ENCODE assay signal across 20 cellular contexts in the genomic region with DNA sequence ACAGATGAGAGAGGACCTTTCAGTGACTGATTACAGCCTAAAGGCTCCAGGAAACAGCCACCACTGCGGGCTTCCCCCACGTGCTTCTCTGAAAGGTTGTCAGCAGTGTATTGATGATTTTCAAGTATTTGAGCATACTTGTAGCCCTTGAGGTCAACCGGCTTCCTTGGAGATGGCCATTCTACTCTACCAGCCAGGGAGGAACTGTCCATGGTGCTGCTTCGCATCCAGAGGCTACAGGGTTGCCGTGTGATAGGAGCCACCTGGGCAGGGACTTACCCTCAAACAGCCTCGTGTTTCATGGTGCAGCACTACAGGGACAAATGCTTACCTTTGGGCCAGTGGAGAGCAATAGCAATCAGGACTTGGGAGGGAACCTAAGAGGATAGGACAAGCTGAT.
DNase-seq lines count a peak whose midpoint lies in the region; ATAC-seq, FAIRE-seq and TF ChIP-seq lines count a peak whose summit lies in the region.
"Had no signal": no experiment of that assay in that cellular context is flagged by ENCODE, and none has a peak within 500 bp of the region (broad histone marks: within the 10 kb centered on the region; RNA-seq: fewer than 3 reads in every experiment).

No MANE protein-coding gene starts in this region.

- H3K4me3 Mint-ChIP-seq in endodermal cell: no peak overlapping the region
- H3K4me3 Mint-ChIP-seq: CD8-positive, alpha-beta T cell; memory B cell; T-helper 1 cell treated with Interleukin-12 subunit alpha and Interleukin-12 subunit beta and Interleukin-4 antibody, amounts not matched to agents 30 μg/mL and 1 μg/mL, for 36 hours had no signal

- WGBS in endodermal cell (ENCODE audit: insufficient coverage in 1 of 2, insufficient read length in 1 of 2), 2 experiments: 52 to 55% methylated on average over 3 to 6 of the region's 6 CpGs

- H3K9ac ChIP-seq in NT2/D1 (ENCODE audit: insufficient read length, low read depth) (no peak overlapping the region), endodermal cell (ENCODE audit: extremely low read depth, low read length, poor library complexity, severe bottlenecking) (no peak overlapping the region)

- no peak for ATAC-seq in GM18909 (IDR thresholded peaks at IDR 0.05; ENCODE audit: poor library complexity, unreplicated experiment)
- ATAC-seq: CD8-positive, alpha-beta T cell had no signal

- no peak for TF ChIP-seq CTCF in endodermal cell (conservative IDR thresholded peaks at IDR 0.05)

- FAIRE-seq in urothelium cell line (lab: Jason Lieb, UNC): no peak
- FAIRE-seq: GM12892 had no signal

- H3K27me3 ChIP-seq in NT2/D1 (ENCODE audit: insufficient read depth, insufficient read length): no peaks in the 10 kb centered on the region
- no peaks in the 10 kb centered on the region for H3K27me3 ChIP-seq in endodermal cell (ENCODE audit: control insufficient read depth, insufficient read depth, low read length, poor library complexity, severe bottlenecking)
- H3K27me3 ChIP-seq: MG63, sigmoid colon had no signal

- no peak overlapping the region for H3K27ac ChIP-seq in endodermal cell (ENCODE audit: low read depth, low read length)
- H3K27ac ChIP-seq: sigmoid colon had no signal

- H3K4me1 Mint-ChIP-seq in endodermal cell: no peaks in the 10 kb centered on the region
- H3K4me1 Mint-ChIP-seq: memory B cell had no signal

- H3K27me3 Mint-ChIP-seq in endodermal cell (ENCODE audit: insufficient read depth): no peaks in the 10 kb centered on the region
- H3K27me3 Mint-ChIP-seq: memory B cell had no signal

- H3K27ac Mint-ChIP-seq in endodermal cell: no peak overlapping the region
- H3K27ac Mint-ChIP-seq: CD8-positive, alpha-beta T cell; memory B cell; T-helper 1 cell treated with Interleukin-12 subunit alpha and Interleukin-12 subunit beta and Interleukin-4 antibody, amounts not matched to agents 30 μg/mL and 1 μg/mL, for 36 hours had no signal

- H3K36me3 Mint-ChIP-seq in endodermal cell (ENCODE audit: low read depth): no peaks in the 10 kb centered on the region
- H3K36me3 Mint-ChIP-seq: CD8-positive, alpha-beta T cell; memory B cell had no signal

- no peaks in the 10 kb centered on the region for H3K4me1 ChIP-seq in NT2/D1 (ENCODE audit: insufficient read depth, insufficient read length)
- H3K4me1 ChIP-seq in endodermal cell (ENCODE audit: control insufficient read depth, insufficient read depth, low read length): no peaks in the 10 kb centered on the region
- H3K4me1 ChIP-seq: sigmoid colon had no signal

- peak; percentile 4 for DNase-seq in stimulated activated CD4-positive, alpha-beta T cell treated with anti-CD3 and anti-CD28 coated beads, Interleukin-15, amount 100 ng/mL, for 24 hours
- no peak for DNase-seq in stimulated activated CD4-positive, alpha-beta T cell treated with anti-CD3 and anti-CD28 coated beads, Interleukin-4, amount 100 ng/mL, for 4 hours
- peak; percentile 33 for DNase-seq in NT2/D1 (ENCODE audit: low read depth, low spot score)
- DNase-seq in endodermal cell: peak; percentile 93
- DNase-seq in urothelium cell line (ENCODE audit: low spot score): peak; percentile 6
- DNase-seq in stimulated activated CD8-positive, alpha-beta memory T cell treated with anti-CD3 and anti-CD28 coated beads, Interleukin-4, amount 100 ng/mL, for 48 hours: no peak
- DNase-seq in middle frontal gyrus (ENCODE audit: extremely low spot score, low spot score): no peak
- DNase-seq: activated CD4-positive, CD25-positive, alpha-beta regulatory T cell; activated CD8-positive, alpha-beta memory T cell treated with anti-CD3 and anti-CD28 coated beads, Interleukin-2, amount 50 U/mL, for 48 hours; activated naive CD4-positive, alpha-beta T cell treated with anti-CD3 and anti-CD28 coated beads, Interleukin-2, amount 50 U/mL, for 16 hours; CD8-positive, alpha-beta T cell; cortex of kidney; HCEC 1CT; MG63; NCI-H82; sigmoid colon had no signal

- H3K9me3 Mint-ChIP-seq in endodermal cell: no peaks in the 10 kb centered on the region

- H3K4me3 ChIP-seq in NT2/D1 (ENCODE audit: insufficient read length, low read depth): no peak overlapping the region
- no peak overlapping the region for H3K4me3 ChIP-seq in endodermal cell (ENCODE audit: low read length)
- H3K4me3 ChIP-seq: MG63, sigmoid colon had no signal

- H3K9me3 ChIP-seq in NT2/D1 (ENCODE audit: insufficient read depth, low read length) (no peaks in the 10 kb centered on the region), endodermal cell (ENCODE audit: control insufficient read depth, low read length) (no peaks in the 10 kb centered on the region)
- H3K9me3 ChIP-seq: MG63, sigmoid colon had no signal

- H3K36me3 ChIP-seq in NT2/D1 (ENCODE audit: insufficient read depth, insufficient read length, low read length) (no peaks in the 10 kb centered on the region), endodermal cell (ENCODE audit: control insufficient read depth, insufficient read depth, low read length) (no peaks in the 10 kb centered on the region)
- H3K36me3 ChIP-seq: MG63, sigmoid colon had no signal

Comparison
In these comparisons a context has a peak if more than half of its experiments do, and no peak if none do; other contexts are left out.
1. DNase-seq: peak in stimulated activated CD4-positive, alpha-beta T cell treated with anti-CD3 and anti-CD28 coated beads, Interleukin-15, amount 100 ng/mL, for 24 hours (single experiment), NT2/D1 (single experiment), endodermal cell (single experiment) and urothelium cell line (single experiment); none in stimulated activated CD4-positive, alpha-beta T cell treated with anti-CD3 and anti-CD28 coated beads, Interleukin-4, amount 100 ng/mL, for 4 hours (0 of 2), stimulated activated CD8-positive, alpha-beta memory T cell treated with anti-CD3 and anti-CD28 coated beads, Interleukin-4, amount 100 ng/mL, for 48 hours (single experiment) and middle frontal gyrus (single experiment).